10 cellular contexts compared by ENCODE assay signal in genomic region chr5:2750758-2751464, GRCh38. TPM values are rescaled to one million over a fixed set of nuclear protein-coding genes. Genes with fewer than 3 reads are reported as not detected.
DNase-seq lines count a peak whose midpoint lies in the region; ATAC-seq, FAIRE-seq and TF ChIP-seq lines count a peak whose summit lies in the region.
"Had no signal": no experiment of that assay in that cellular context is flagged by ENCODE, and none has a peak within 500 bp of the region (broad histone marks: within the 10 kb centered on the region; RNA-seq: fewer than 3 reads in every experiment).

No MANE protein-coding gene starts in this region.

- peak overlapping the region; percentile 77 for H3K4me3 ChIP-seq in AG04449 (ENCODE audit: low read depth, low read length)
- no peak overlapping the region for H3K4me3 ChIP-seq in endothelial cell of umbilical vein (replicated peaks in 1 of 3; ENCODE audit: insufficient read depth in 1 of 3, low read depth in 1 of 3, low read length in 3 of 3)
- no peak overlapping the region for H3K4me3 ChIP-seq in MM.1S (ENCODE audit: low read length)

- intact Hi-C loops in endothelial cell of umbilical vein (cut with micrococcal nuclease): no loop called here

- FAIRE-seq in endothelial cell of umbilical vein (lab: Jason Lieb, UNC): no peak

- POLR2A ChIA-PET in AG04449 (lab: Yijun Ruan, JAX): interaction anchor here (3.0 to 6.0 kb wide), 3 partner anchors 11 to 852 kb away, joined by 13 to 40 read pairs (median 18); no protein-coding TSS in a partner anchor
- POLR2A ChIA-PET in endothelial cell of umbilical vein (lab: Charles Lee): no interaction called here

- H3K27me3 ChIP-seq in endothelial cell of umbilical vein (ENCODE audit: control insufficient read depth in 2 of 2, insufficient read depth in 2 of 2, low read length in 2 of 2) (peaks cover 54 to 79% of the 10 kb centered on the region in 2 experiments), MM.1S (replicated peaks; ENCODE audit: insufficient read depth, low read length) (no peaks in the 10 kb centered on the region)

- CTCF ChIA-PET in AG04449 (lab: Yijun Ruan, JAX): interaction anchor here (1.3 kb wide), 1 partner anchor 10 kb away, joined by 4 read pairs; no protein-coding TSS in a partner anchor
- CTCF ChIA-PET in endothelial cell of umbilical vein (lab: Charles Lee): no interaction called here

- TF ChIP-seq CTCF in AG04449 (IDR thresholded peaks at IDR 0.05; ENCODE audit: insufficient read depth, low read length, missing control alignments): no peak
- TF ChIP-seq CTCF in endothelial cell of umbilical vein (IDR thresholded peaks at IDR 0.05; ENCODE audit: extremely low read depth in 1 of 2, insufficient read depth in 1 of 2, low read depth in 1 of 2, low read length in 2 of 2): no peak
- no peak for TF ChIP-seq CTCF in mesothelial cell of epicardium (IDR thresholded peaks at IDR 0.05; ENCODE audit: unreplicated experiment)
- no peak for TF ChIP-seq CTCF in MM.1S (IDR thresholded peaks at IDR 0.05; ENCODE audit: low read length)

- no peaks in the 10 kb centered on the region for H3K9me2 ChIP-seq in MM.1S (replicated peaks; ENCODE audit: insufficient read depth, low read length)

- no peak for TF ChIP-seq POLR2A in endothelial cell of umbilical vein (IDR thresholded peaks at IDR 0.05; ENCODE audit: low read depth, low read length)

- DNase-seq in AG04449 (ENCODE audit: low read depth, low spot score) (no peak), NCI-H1105 treated with DMSO at 0.1 percent for 48 hours (lab: John Stamatoyannopoulos, UW) (peak; percentile 45), endothelial cell of umbilical vein (ENCODE audit: low read depth, low spot score) (no peak), mesothelial cell of epicardium (ENCODE audit: low spot score in 2 of 2, unreplicated experiment in 2 of 2) (peak in 1 of 2 experiments; percentile 69), kidney glomerular epithelial cell (lab: John Stamatoyannopoulos, UW) (no peak), MM.1S (no peak), AG08396 (ENCODE audit: low spot score) (no peak)
- DNase-seq: activated naive CD4-positive, alpha-beta T cell treated with Interleukin-2 at 50 U/mL for 16 hours had no signal

- peaks cover 52% of the 10 kb centered on the region for H3K4me1 Mint-ChIP-seq in mesothelial cell of epicardium

- H4K20me1 ChIP-seq in endothelial cell of umbilical vein (replicated peaks; ENCODE audit: control insufficient read depth, extremely low read depth, insufficient read depth, low read length): no peaks in the 10 kb centered on the region
- H4K20me1 ChIP-seq in MM.1S (ENCODE audit: insufficient read depth, low read length): no peaks in the 10 kb centered on the region

- H3K79me2 ChIP-seq in endothelial cell of umbilical vein (ENCODE audit: control insufficient read depth, insufficient read depth, low read length): no peaks in the 10 kb centered on the region
- no peaks in the 10 kb centered on the region for H3K79me2 ChIP-seq in MM.1S (ENCODE audit: low read length)

- peaks cover 19% of the 10 kb centered on the region for H3K36me3 Mint-ChIP-seq in mesothelial cell of epicardium

- H3K9me3 Mint-ChIP-seq in mesothelial cell of epicardium: peaks cover 4% of the 10 kb centered on the region

- no TSS peak for BruUV-seq in endothelial cell of umbilical vein (replicated peaks; lab: Mats Ljungman, UMichigan)

- peak overlapping the region; percentile 92 for H3K27ac Mint-ChIP-seq in mesothelial cell of epicardium

- peaks cover 54% of the 10 kb centered on the region for H3K27me3 Mint-ChIP-seq in mesothelial cell of epicardium (ENCODE audit: low read depth)

- H3K4me1 ChIP-seq in endothelial cell of umbilical vein (ENCODE audit: control insufficient read depth, extremely low read depth, insufficient read depth, low read length) (no peaks in the 10 kb centered on the region), MM.1S (ENCODE audit: low read length) (no peaks in the 10 kb centered on the region)

- H3K36me3 ChIP-seq in endothelial cell of umbilical vein (ENCODE audit: control insufficient read depth in 2 of 2, extremely low read depth in 1 of 2, insufficient read depth in 2 of 2, low read length in 2 of 2) (no peaks in the 10 kb centered on the region), MM.1S (replicated peaks; ENCODE audit: insufficient read depth, low read length) (no peaks in the 10 kb centered on the region)

- ATAC-seq in SK-N-SH treated with all-trans-retinoic acid at 6 μM for 48 hours: no peak

- H3K9me3 ChIP-seq in endothelial cell of umbilical vein (replicated peaks; ENCODE audit: control insufficient read depth, insufficient read depth, low read length) (no peaks in the 10 kb centered on the region), MM.1S (replicated peaks; ENCODE audit: insufficient read depth, low read length) (no peaks in the 10 kb centered on the region)

- H3K4me3 Mint-ChIP-seq in mesothelial cell of epicardium: peak overlapping the region; percentile 74

- H3F3A ChIP-seq in MM.1S (ENCODE audit: insufficient read depth, low read length): no peaks in the 10 kb centered on the region

- H2AFZ ChIP-seq in endothelial cell of umbilical vein (ENCODE audit: low read depth, low read length) (no peak overlapping the region), MM.1S (ENCODE audit: low read length) (no peak overlapping the region)

- H3K9ac ChIP-seq in endothelial cell of umbilical vein (replicated peaks; ENCODE audit: extremely low read depth, insufficient read depth, low read length): no peak overlapping the region
- H3K9ac ChIP-seq in MM.1S (ENCODE audit: low read length): no peak overlapping the region

- dilution Hi-C loops in endothelial cell of umbilical vein (cut with MboI; ENCODE audit: extremely low pct_ligation_motif_present, low sequenced_read_pairs): no loop called here

- H3K27ac ChIP-seq in endothelial cell of umbilical vein (ENCODE audit: insufficient read depth, low read depth, low read length) (no peak overlapping the region), MM.1S (ENCODE audit: low read length) (no peak overlapping the region)

- no peaks in the 10 kb centered on the region for H3K9me1 ChIP-seq in endothelial cell of umbilical vein (replicated peaks; ENCODE audit: control insufficient read depth, extremely low read depth, insufficient read depth, low read length)

- no peak overlapping the region for H3K4me2 ChIP-seq in endothelial cell of umbilical vein (ENCODE audit: insufficient read depth, low read length)
- no peak overlapping the region for H3K4me2 ChIP-seq in MM.1S (ENCODE audit: low read depth, low read length)

TF ChIP-seq in endothelial cell of umbilical vein, 7 proteins besides CTCF, POLR2A, EP300 and RAD21:
- TF ChIP-seq FOS (IDR thresholded peaks at IDR 0.05; ENCODE audit: borderline replicate concordance, insufficient read depth, low read length) (no peak), EZH2 (IDR thresholded peaks at IDR 0.05; ENCODE audit: borderline replicate concordance, low read depth, low read length, severe bottlenecking) (peak; percentile 59)

TF ChIP-seq in SK-N-SH treated with all-trans-retinoic acid at 6 μM for 48 hours, 23 proteins besides CTCF, POLR2A, EP300 and RAD21:
- TF ChIP-seq GLIS3 (CRISPR knock-in tag; IDR thresholded peaks at IDR 0.05) (no peak), TCF4 (CRISPR knock-in tag; IDR thresholded peaks at IDR 0.05; ENCODE audit: borderline replicate concordance) (no peak), ZNF565 (CRISPR knock-in tag; conservative IDR thresholded peaks at IDR 0.05; ENCODE audit: low read depth) (no peak), CREB5 (CRISPR knock-in tag; IDR thresholded peaks at IDR 0.05; ENCODE audit: low read depth) (no peak), ZNF70 (CRISPR knock-in tag; IDR thresholded peaks at IDR 0.05) (no peak), ZFP30 (CRISPR knock-in tag; IDR thresholded peaks at IDR 0.05) (no peak), ZC3H10 (CRISPR knock-in tag; IDR thresholded peaks at IDR 0.05) (no peak), BACH2 (CRISPR knock-in tag; IDR thresholded peaks at IDR 0.05; ENCODE audit: borderline replicate concordance) (no peak), ZNF8 (CRISPR knock-in tag; IDR thresholded peaks at IDR 0.05) (no peak), RARB (CRISPR knock-in tag; IDR thresholded peaks at IDR 0.05) (no peak), ISL1 (CRISPR knock-in tag; IDR thresholded peaks at IDR 0.05) (no peak), SNAI2 (CRISPR knock-in tag; IDR thresholded peaks at IDR 0.05) (no peak)

RNA-seq across cellular contexts. Expression of gene IRX2, which starts 0.6 kb away (rescaled TPM):
- total RNA-seq in endothelial cell of umbilical vein (not detected in 2 replicates), mesothelial cell of epicardium (30.3 to 32.6 TPM (median 30.7 TPM) in 3 replicates)
- not detected in 2 replicates for polyA plus RNA-seq in endothelial cell of umbilical vein
- not detected in 2 replicates for polyA plus RNA-seq in endothelial cell of umbilical vein (2011; cell fraction: cytosol; rRNA removed)
- polyA plus RNA-seq in endothelial cell of umbilical vein (2011; cell fraction: nucleus; rRNA removed): not detected in 2 replicates
- not detected in 2 replicates for polyA plus RNA-seq in endothelial cell of umbilical vein (2012)
- not detected in 2 replicates for polyA minus RNA-seq in endothelial cell of umbilical vein
- not detected for polyA minus RNA-seq in endothelial cell of umbilical vein (2011; cell fraction: cytosol; rRNA and poly(A)+ RNA removed)
- polyA minus RNA-seq in endothelial cell of umbilical vein (2011; cell fraction: nucleus; rRNA and poly(A)+ RNA removed): not detected in 2 replicates
- total RNA-seq: T-helper 2 cell treated with Interferon-gamma antibody and Interleukin-4, amounts not matched to agents 100 ng/mL and 5 ng/mL, for 36 hours had no signal

Comparison
In these comparisons a context has a peak if more than half of its experiments do, and no peak if none do; other contexts are left out.
1. RNA of gene IRX2, which starts 0.6 kb away (total RNA-seq): 30.3 to 32.6 TPM in mesothelial cell of epicardium; not detected in endothelial cell of umbilical vein; every median in the first group is over 10 times any median in the second.